8 cellular contexts compared by ENCODE assay signal in the genomic region with DNA sequence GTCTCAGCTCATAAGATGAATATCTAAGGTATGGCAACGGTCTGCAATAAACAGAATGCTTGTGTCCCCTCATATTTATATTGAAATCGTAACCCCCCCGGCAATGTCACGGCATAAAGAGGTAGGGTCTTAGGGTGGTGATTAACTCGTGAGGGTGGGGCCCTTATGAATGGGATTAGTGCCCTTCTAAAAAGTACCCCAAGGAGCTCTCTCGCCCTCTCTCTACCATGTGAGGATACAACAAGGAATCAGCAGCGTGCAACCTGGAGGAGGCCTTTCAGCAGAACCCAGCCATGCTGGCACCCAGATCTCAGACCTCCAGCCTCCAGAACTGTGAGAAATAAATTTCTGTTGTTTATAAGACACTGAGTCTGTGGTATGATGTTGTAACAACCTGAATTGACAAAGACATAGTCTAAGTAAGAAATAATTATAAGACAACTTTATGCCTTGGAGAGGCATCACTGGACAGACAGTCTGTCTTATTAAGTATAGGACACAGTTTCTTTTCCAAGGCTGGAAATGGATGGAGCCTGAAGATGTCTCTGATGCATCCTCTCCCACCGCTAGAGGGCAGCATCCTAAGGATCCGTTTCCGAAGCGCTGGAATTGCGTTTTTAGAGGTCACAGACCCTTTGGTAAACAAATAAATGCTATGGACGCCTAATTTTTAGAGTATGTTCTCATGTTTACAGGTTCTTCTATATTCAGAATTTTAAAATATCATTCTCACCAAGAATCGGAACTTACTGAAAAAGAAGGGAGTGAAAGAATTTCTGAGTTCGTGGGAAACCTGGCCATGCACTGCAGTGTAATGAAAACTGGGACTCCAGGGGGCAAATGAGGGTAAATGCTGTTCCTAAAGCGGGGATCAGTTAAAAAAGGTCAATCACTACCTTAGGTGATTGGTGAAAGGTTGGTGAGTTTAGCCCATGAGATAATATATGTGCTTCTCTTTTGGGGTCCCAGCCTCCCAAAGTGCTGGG. TPM values are rescaled to one million over a fixed set of nuclear protein-coding genes. Genes with fewer than 3 reads are reported as not detected.
A peak's percentile ranks its signal among the peaks of the same experiment; 100 is the strongest.
DNase-seq lines count a peak whose midpoint lies in the region; ATAC-seq, FAIRE-seq and TF ChIP-seq lines count a peak whose summit lies in the region.

No MANE protein-coding gene starts in this region.

- H3K27ac ChIP-seq in WERI-Rb-1 (no peak overlapping the region), endothelial cell of umbilical vein (ENCODE audit: insufficient read depth, low read depth, low read length) (no peak overlapping the region)

- DNase-seq in ELF-1 (ENCODE audit: low read depth, low spot score) (peak; percentile 44), WERI-Rb-1 (peak; percentile 44), endothelial cell of umbilical vein (ENCODE audit: low read depth, low spot score) (peak; percentile 43), nephron progenitor cell (peak; percentile 72), DMS153 (lab: John Stamatoyannopoulos, UW) (no peak)

- no peaks in the 10 kb centered on the region for H3K79me2 ChIP-seq in endothelial cell of umbilical vein (ENCODE audit: control insufficient read depth, insufficient read depth, low read length)

- H4K20me1 ChIP-seq in endothelial cell of umbilical vein (replicated peaks; ENCODE audit: control insufficient read depth, extremely low read depth, insufficient read depth, low read length): no peaks in the 10 kb centered on the region

- no peaks in the 10 kb centered on the region for H3K4me1 Mint-ChIP-seq in IgD-negative memory B cell
- peaks cover 7% of the 10 kb centered on the region for H3K4me1 Mint-ChIP-seq in nephron progenitor cell

- H3K36me3 ChIP-seq in WERI-Rb-1 (no peaks in the 10 kb centered on the region), endothelial cell of umbilical vein (ENCODE audit: control insufficient read depth in 2 of 2, extremely low read depth in 1 of 2, insufficient read depth in 2 of 2, low read length in 2 of 2) (no peaks in the 10 kb centered on the region)

- peaks cover 14% of the 10 kb centered on the region for H3K27me3 Mint-ChIP-seq in IgD-negative memory B cell
- peaks cover 13% of the 10 kb centered on the region for H3K27me3 Mint-ChIP-seq in nephron progenitor cell (ENCODE audit: low read depth, poor library complexity)

- H3K27ac Mint-ChIP-seq in IgD-negative memory B cell (peak overlapping the region in 2 of 3 donors; percentile 43 to 53), nephron progenitor cell (no peak overlapping the region)

- H2AFZ ChIP-seq in endothelial cell of umbilical vein (ENCODE audit: low read depth, low read length): no peak overlapping the region

- H3K9me1 ChIP-seq in endothelial cell of umbilical vein (replicated peaks; ENCODE audit: control insufficient read depth, extremely low read depth, insufficient read depth, low read length): no peaks in the 10 kb centered on the region

- H3K36me3 Mint-ChIP-seq in IgD-negative memory B cell (no peaks in the 10 kb centered on the region), nephron progenitor cell (ENCODE audit: low read depth) (no peaks in the 10 kb centered on the region)

- peak; percentile 87 for FAIRE-seq in endothelial cell of umbilical vein (lab: Jason Lieb, UNC)

- H3K27me3 ChIP-seq in WERI-Rb-1 (ENCODE audit: insufficient read depth, low read depth, severe bottlenecking) (peaks cover 19% of the 10 kb centered on the region), endothelial cell of umbilical vein (ENCODE audit: control insufficient read depth in 2 of 2, insufficient read depth in 2 of 2, low read length in 2 of 2) (no peaks in the 10 kb centered on the region)

- no peaks in the 10 kb centered on the region for H3K4me1 ChIP-seq in endothelial cell of umbilical vein (ENCODE audit: control insufficient read depth, extremely low read depth, insufficient read depth, low read length)

- H3K4me3 Mint-ChIP-seq in IgD-negative memory B cell (no peak overlapping the region), nephron progenitor cell (no peak overlapping the region)

- intact Hi-C loops in endothelial cell of umbilical vein (cut with micrococcal nuclease): loop anchor here (1.0 kb wide), 2 partner anchors 79 to 214 kb away; no protein-coding TSS in a partner anchor

- dilution Hi-C loops in endothelial cell of umbilical vein (cut with MboI; ENCODE audit: extremely low pct_ligation_motif_present, low sequenced_read_pairs): no loop called here

- TF ChIP-seq CTCF in WERI-Rb-1 (IDR thresholded peaks at IDR 0.05; ENCODE audit: low read depth, low read length) (peak; percentile 55), endothelial cell of umbilical vein (IDR thresholded peaks at IDR 0.05; ENCODE audit: extremely low read depth in 1 of 2, insufficient read depth in 1 of 2, low read depth in 1 of 2, low read length in 2 of 2) (peak; percentile 80 to 82), nephron progenitor cell (IDR thresholded peaks at IDR 0.05) (peak; percentile 76)

- POLR2A ChIA-PET in endothelial cell of umbilical vein (lab: Charles Lee): no interaction called here

- H3K9me3 Mint-ChIP-seq in IgD-negative memory B cell: peaks cover 2 to 5% (median 4%) of the 10 kb centered on the region in 3 donors
- peaks cover 8% of the 10 kb centered on the region for H3K9me3 Mint-ChIP-seq in nephron progenitor cell

- no TSS peak for BruUV-seq in endothelial cell of umbilical vein (replicated peaks; lab: Mats Ljungman, UMichigan)

- ATAC-seq in HG03175 (IDR thresholded peaks at IDR 0.05; ENCODE audit: unreplicated experiment): no peak
- ATAC-seq in HG03342 (IDR thresholded peaks at IDR 0.05; ENCODE audit: unreplicated experiment): no peak

- H3K4me3 ChIP-seq in WERI-Rb-1 (ENCODE audit: low read depth, low read length) (no peak overlapping the region), endothelial cell of umbilical vein (replicated peaks in 1 of 3; ENCODE audit: insufficient read depth in 1 of 3, low read depth in 1 of 3, low read length in 3 of 3) (no peak overlapping the region)

- no peak for TF ChIP-seq POLR2A in endothelial cell of umbilical vein (IDR thresholded peaks at IDR 0.05; ENCODE audit: low read depth, low read length)

- no peak overlapping the region for H3K4me2 ChIP-seq in endothelial cell of umbilical vein (ENCODE audit: insufficient read depth, low read length)

- H3K9ac ChIP-seq in endothelial cell of umbilical vein (replicated peaks; ENCODE audit: extremely low read depth, insufficient read depth, low read length): no peak overlapping the region

- H3K9me3 ChIP-seq in WERI-Rb-1 (ENCODE audit: severe bottlenecking) (peaks cover 9% of the 10 kb centered on the region), endothelial cell of umbilical vein (replicated peaks; ENCODE audit: control insufficient read depth, insufficient read depth, low read length) (no peaks in the 10 kb centered on the region)

- CTCF ChIA-PET in endothelial cell of umbilical vein (lab: Charles Lee): interaction anchor here (0.5 to 1.6 kb wide), 9 partner anchors 10 to 1355 kb away, joined by 3 to 21 read pairs (median 4); partner anchors contain the start of genes DYRK1B and PSMC4

TF ChIP-seq in endothelial cell of umbilical vein, 7 proteins besides CTCF, POLR2A, EP300 and RAD21:
- TF ChIP-seq GATA2 (IDR thresholded peaks at IDR 0.05; ENCODE audit: insufficient read depth, insufficient read length, low read depth, low read length) (no peak), POLR2AphosphoS5 (IDR thresholded peaks at IDR 0.05; ENCODE audit: insufficient read depth, low read depth, low read length) (no peak), EZH2 (IDR thresholded peaks at IDR 0.05; ENCODE audit: borderline replicate concordance, low read depth, low read length, severe bottlenecking) (no peak), FOS (IDR thresholded peaks at IDR 0.05; ENCODE audit: borderline replicate concordance, insufficient read depth, low read length) (no peak), MYC (IDR thresholded peaks at IDR 0.05; ENCODE audit: low read depth, low read length) (no peak), MAX (IDR thresholded peaks at IDR 0.05; ENCODE audit: insufficient read depth, insufficient read length) (no peak), JUN (IDR thresholded peaks at IDR 0.05; ENCODE audit: borderline replicate concordance, insufficient read depth, insufficient read length, low read depth) (no peak)

RNA-seq across cellular contexts. Expression of gene LEUTX, which starts 13.3 kb away (rescaled TPM):
- polyA plus RNA-seq in IgD-negative memory B cell (not detected), endothelial cell of umbilical vein (not detected in 2 replicates)
- not detected in 2 replicates for total RNA-seq in endothelial cell of umbilical vein
- not detected in 2 replicates for polyA plus RNA-seq in endothelial cell of umbilical vein (2011; cell fraction: cytosol; rRNA removed)
- polyA plus RNA-seq in endothelial cell of umbilical vein (2011; cell fraction: nucleus; rRNA removed): not detected in 2 replicates
- not detected in 2 replicates for polyA plus RNA-seq in endothelial cell of umbilical vein (2012)
- polyA minus RNA-seq in endothelial cell of umbilical vein: not detected in 2 replicates
- polyA minus RNA-seq in endothelial cell of umbilical vein (2011; cell fraction: cytosol; rRNA and poly(A)+ RNA removed): not detected
- not detected in 2 replicates for polyA minus RNA-seq in endothelial cell of umbilical vein (2011; cell fraction: nucleus; rRNA and poly(A)+ RNA removed)

RNA-seq across cellular contexts. Expression of gene CLC, which starts 27.6 kb away (rescaled TPM):
- not detected for polyA plus RNA-seq in IgD-negative memory B cell
- not detected in 2 replicates for total RNA-seq in endothelial cell of umbilical vein
- polyA plus RNA-seq in endothelial cell of umbilical vein: not detected in 2 replicates
- not detected in 2 replicates for polyA plus RNA-seq in endothelial cell of umbilical vein (2011; cell fraction: cytosol; rRNA removed)
- not detected in 2 replicates for polyA plus RNA-seq in endothelial cell of umbilical vein (2011; cell fraction: nucleus; rRNA removed)
- polyA plus RNA-seq in endothelial cell of umbilical vein (2012): not detected in 2 replicates
- not detected in 2 replicates for polyA minus RNA-seq in endothelial cell of umbilical vein
- polyA minus RNA-seq in endothelial cell of umbilical vein (2011; cell fraction: cytosol; rRNA and poly(A)+ RNA removed): not detected
- not detected in 2 replicates for polyA minus RNA-seq in endothelial cell of umbilical vein (2011; cell fraction: nucleus; rRNA and poly(A)+ RNA removed)
